ENCODE assay signal across 12 cellular contexts in genomic region chr2:224545884-224546644, GRCh38. TPM values are rescaled to one million over a fixed set of nuclear protein-coding genes. Genes with fewer than 3 reads are reported as not detected.
DNase-seq lines count a peak whose midpoint lies in the region; ATAC-seq, FAIRE-seq and TF ChIP-seq lines count a peak whose summit lies in the region.
"Had no signal": no experiment of that assay in that cellular context is flagged by ENCODE, and none has a peak within 500 bp of the region (broad histone marks: within the 10 kb centered on the region; RNA-seq: fewer than 3 reads in every experiment).

No MANE protein-coding gene starts in this region.

- H3K4me1 Mint-ChIP-seq in CD4-positive, alpha-beta T cell (ENCODE audit: low read depth), result peaks cover 58% of the 10 kb centered on the region

- H3K9me3 ChIP-seq in CD4-positive, alpha-beta T cell (ENCODE audit: control insufficient read depth, low read length), result no peaks in the 10 kb centered on the region
- H3K9me3 ChIP-seq in RWPE2 (ENCODE audit: severe bottlenecking), result no peaks in the 10 kb centered on the region
- H3K9me3 ChIP-seq in uterus, result no peaks in the 10 kb centered on the region

- no peaks in the 10 kb centered on the region for H3K9me3 Mint-ChIP-seq in CD4-positive, alpha-beta T cell
- H3K9me3 Mint-ChIP-seq: CD8-positive, alpha-beta memory T cell; neural crest cell had no signal

- peak overlapping the region; percentile 1 for H3K27ac Mint-ChIP-seq in CD4-positive, alpha-beta T cell

- no peak overlapping the region for H3K4me3 Mint-ChIP-seq in CD4-positive, alpha-beta T cell
- H3K4me3 Mint-ChIP-seq: neural crest cell had no signal

- CTCF ChIA-PET in CD4-positive, alpha-beta T cell (lab: Charles Lee), result interaction anchor here (1.2 kb wide), 1 partner anchor 9 kb away, joined by 3 read pairs; no protein-coding TSS in a partner anchor

- peaks cover 64% of the 10 kb centered on the region for H3K36me3 Mint-ChIP-seq in CD4-positive, alpha-beta T cell (ENCODE audit: low read depth)

- no peaks in the 10 kb centered on the region for H3K27me3 ChIP-seq in CD4-positive, alpha-beta T cell (ENCODE audit: control insufficient read depth, insufficient read depth, low read length)
- H3K27me3 ChIP-seq in RWPE2 (ENCODE audit: insufficient read depth, poor library complexity, severe bottlenecking) (no peaks in the 10 kb centered on the region), uterus (no peaks in the 10 kb centered on the region)

- intact Hi-C loops in CD4-positive, alpha-beta T cell (cut with DNase I, micrococcal nuclease), result loop anchor here in 1 of 2 experiments (5.0 kb wide), 1 partner anchor 36 kb away; no protein-coding TSS in a partner anchor
- intact Hi-C loops in uterus (cut with DNase I; ENCODE audit: low total_unique reads), result no loop called here

- no peak overlapping the region for H3K27ac ChIP-seq in CD4-positive, alpha-beta T cell (ENCODE audit: low read depth, low read length)
- no peak overlapping the region for H3K27ac ChIP-seq in RWPE2 (ENCODE audit: poor library complexity, severe bottlenecking)
- no peak overlapping the region for H3K27ac ChIP-seq in uterus
- H3K27ac ChIP-seq: coronary artery had no signal

- no peak for TF ChIP-seq POLR2A in uterus (IDR thresholded peaks at IDR 0.05)

- DNase-seq in CD4-positive, alpha-beta T cell, result no peak
- DNase-seq in RWPE2 (ENCODE audit: low spot score) (no peak), NCI-H345 treated with DMSO at 0.1 percent for 48 hours (lab: John Stamatoyannopoulos, UW; ENCODE audit: unreplicated experiment) (no peak), NCI-H1436 (lab: John Stamatoyannopoulos, UW) (no peak), uterus (no peak), G401 (ENCODE audit: low spot score) (no peak)
- DNase-seq: activated CD8-positive, alpha-beta memory T cell treated with anti-CD3 and anti-CD28 coated beads for 24 hours; CD8-positive, alpha-beta memory T cell had no signal

- H3K4me3 ChIP-seq in RWPE2 (ENCODE audit: severe bottlenecking) (no peak overlapping the region), uterus (no peak overlapping the region)
- H3K4me3 ChIP-seq: coronary artery had no signal

- ATAC-seq in CD4-positive, alpha-beta T cell (ENCODE audit: poor library complexity), result no peak
- ATAC-seq in GM21576 (IDR thresholded peaks at IDR 0.05; ENCODE audit: unreplicated experiment), result peak; percentile 44
- ATAC-seq in RWPE2 (ENCODE audit: low read depth), result peak; percentile 29; the same call in 1 of the 3 replicates

- no peaks in the 10 kb centered on the region for H3K27me3 Mint-ChIP-seq in CD4-positive, alpha-beta T cell

- FAIRE-seq in islet of Langerhans (lab: Jason Lieb, UNC), result peak; percentile 45

- in situ Hi-C loops in G401 (cut with HindIII; ENCODE audit: low sequenced_read_pairs), result no loop called here

- TF ChIP-seq CTCF in CD4-positive, alpha-beta T cell (IDR thresholded peaks at IDR 0.05), result no peak
- TF ChIP-seq CTCF in RWPE2 (IDR thresholded peaks at IDR 0.05; ENCODE audit: poor library complexity, severe bottlenecking) (no peak), uterus (IDR thresholded peaks at IDR 0.05) (no peak)

- H3K36me3 ChIP-seq in RWPE2 (ENCODE audit: low read depth), result peaks cover 35% of the 10 kb centered on the region
- no peaks in the 10 kb centered on the region for H3K36me3 ChIP-seq in uterus

- POLR2A ChIA-PET in CD4-positive, alpha-beta T cell (lab: Charles Lee), result interaction anchor here (1.2 kb wide), 1 partner anchor 40 kb away, joined by 3 read pairs; no protein-coding TSS in a partner anchor

- H3K4me1 ChIP-seq in RWPE2 (ENCODE audit: insufficient read depth, poor library complexity, severe bottlenecking), result peaks cover 3% of the 10 kb centered on the region
- H3K4me1 ChIP-seq in uterus, result peaks cover 4 to 13% of the 10 kb centered on the region in 2 donors

RNA-seq across cellular contexts. Expression of gene CUL3, which starts 39.1 kb away (rescaled TPM):
- total RNA-seq in CD4-positive, alpha-beta T cell, result 100 to 1,000 TPM; 115 TPM
- total RNA-seq in uterus, result 100 to 1,000 TPM in 2 of 4 donors, 10 to 100 TPM in 2; 37.4 to 126 (median 97.5) TPM
- 66.5 and 99.2 TPM in 2 replicates for total RNA-seq in G401 (2014; rRNA removed; shearing (Covaris generic))
